In the genomic region with DNA sequence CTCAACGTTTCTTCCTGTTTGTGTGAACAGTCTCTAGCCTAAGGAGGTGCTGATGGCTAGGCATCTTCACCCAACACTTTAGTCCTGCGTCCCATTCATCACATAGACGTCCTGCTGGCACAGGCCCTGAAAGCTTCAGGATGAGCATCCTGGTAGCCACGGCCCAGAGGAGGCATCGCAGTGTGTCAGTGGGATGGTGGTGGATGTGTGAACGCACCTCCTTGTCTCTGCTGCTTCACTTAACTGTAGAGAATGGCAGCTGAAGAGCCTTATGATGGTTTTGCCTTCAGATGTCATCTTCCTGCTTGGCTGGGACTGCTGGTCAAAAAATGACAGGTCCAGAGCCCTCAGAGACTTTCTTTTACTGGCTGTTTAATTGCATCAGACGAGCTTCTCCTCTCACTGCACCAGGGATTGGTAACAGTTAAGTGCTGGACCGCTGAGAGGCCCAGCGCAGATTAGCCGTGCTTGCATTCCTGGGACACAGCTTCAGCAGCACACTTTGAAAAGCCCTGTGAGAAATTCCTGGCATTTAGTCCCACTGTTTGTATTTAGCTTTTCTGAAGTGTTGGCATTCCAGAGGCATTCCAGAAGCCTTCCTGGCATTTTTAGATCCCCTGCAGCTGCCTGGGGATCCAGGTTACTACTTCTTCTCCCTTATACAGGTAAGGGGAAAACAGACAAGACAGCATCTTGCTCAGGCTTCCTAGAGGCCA, we compare ENCODE assay signal across 10 cellular contexts.
DNase-seq lines count a peak whose midpoint lies in the region; ATAC-seq and TF ChIP-seq lines count a peak whose summit lies in the region.
"Had no signal": no experiment of that assay in that cellular context is flagged by ENCODE, and none has a peak within 500 bp of the region (broad histone marks: within the 10 kb centered on the region; RNA-seq: fewer than 3 reads in every experiment).

No MANE protein-coding gene starts in this region.

- H3K27ac ChIP-seq in esophagus muscularis mucosa (replicated peaks in 1 of 4), result no peak overlapping the region

- peaks cover 17 to 20% (median 18%) of the 10 kb centered on the region in 4 donors for H3K4me1 ChIP-seq in esophagus muscularis mucosa

- ATAC-seq in HG03097 (IDR thresholded peaks at IDR 0.05; ENCODE audit: low FRiP score, unreplicated experiment), result no peak

- peak; percentile 55 for DNase-seq in H4 (ENCODE audit: low spot score)
- DNase-seq in astrocyte of the cerebellum (ENCODE audit: low read depth), result peak; percentile 53
- DNase-seq in iPS DF 4.7 (ENCODE audit: extremely low read depth, low spot score), result peak; percentile 93
- DNase-seq in retinal pigment epithelial cell (ENCODE audit: low read depth), result peak; percentile 95
- no peak for DNase-seq in esophagus muscularis mucosa (ENCODE audit: extremely low spot score)
- DNase-seq in activated effector memory CD4-positive, alpha-beta T cell treated with anti-CD3 and anti-CD28 coated beads, Interleukin-2, amount 50 U/mL, for 16 hours, result no peak
- no peak for DNase-seq in NCI-H526 (lab: John Stamatoyannopoulos, UW)
- DNase-seq: activated naive CD4-positive, alpha-beta T cell; T-helper 9 cell had no signal

- in situ Hi-C loops in astrocyte of the cerebellum (cut with HindIII; ENCODE audit: low sequenced_read_pairs), result no loop called here

- no peaks in the 10 kb centered on the region for H3K36me3 ChIP-seq in esophagus muscularis mucosa

- no peaks in the 10 kb centered on the region for H3K9me3 ChIP-seq in esophagus muscularis mucosa

- TF ChIP-seq POLR2A in esophagus muscularis mucosa (IDR thresholded peaks at IDR 0.05; ENCODE audit: low read depth), result no peak

- intact Hi-C loops in esophagus muscularis mucosa (cut with DNase I), result no loop called here

- 64% methylated on average over 10 of the region's 10 CpGs for WGBS in esophagus muscularis mucosa

- no peak for TF ChIP-seq CTCF in astrocyte of the cerebellum (IDR thresholded peaks at IDR 0.05; ENCODE audit: low read depth, low read length, missing control alignments)
- no peak for TF ChIP-seq CTCF in retinal pigment epithelial cell (conservative IDR thresholded peaks at IDR 0.05; ENCODE audit: low read depth, low read length)
- TF ChIP-seq CTCF in esophagus muscularis mucosa (IDR thresholded peaks at IDR 0.05), result no peak

- no peak overlapping the region for H3K4me3 ChIP-seq in astrocyte of the cerebellum (ENCODE audit: low read depth, low read length)
- no peak overlapping the region for H3K4me3 ChIP-seq in retinal pigment epithelial cell (ENCODE audit: low read length)
- H3K4me3 ChIP-seq in esophagus muscularis mucosa, result no peak overlapping the region

- TF ChIP-seq EP300 in esophagus muscularis mucosa (IDR thresholded peaks at IDR 0.05), result no peak

- no peaks in the 10 kb centered on the region for H3K27me3 ChIP-seq in esophagus muscularis mucosa

Comparison
In these comparisons a context has a peak if more than half of its experiments do, and no peak if none do; other contexts are left out.
1. DNase-seq: peak in H4 (single experiment), astrocyte of the cerebellum (single experiment), iPS DF 4.7 (single experiment) and retinal pigment epithelial cell (single experiment); none in esophagus muscularis mucosa (single experiment), activated effector memory CD4-positive, alpha-beta T cell treated with anti-CD3 and anti-CD28 coated beads, Interleukin-2, amount 50 U/mL, for 16 hours (single experiment) and NCI-H526 (0 of 2).